ENCODE assay signal across 25 cellular contexts in the genomic region with DNA sequence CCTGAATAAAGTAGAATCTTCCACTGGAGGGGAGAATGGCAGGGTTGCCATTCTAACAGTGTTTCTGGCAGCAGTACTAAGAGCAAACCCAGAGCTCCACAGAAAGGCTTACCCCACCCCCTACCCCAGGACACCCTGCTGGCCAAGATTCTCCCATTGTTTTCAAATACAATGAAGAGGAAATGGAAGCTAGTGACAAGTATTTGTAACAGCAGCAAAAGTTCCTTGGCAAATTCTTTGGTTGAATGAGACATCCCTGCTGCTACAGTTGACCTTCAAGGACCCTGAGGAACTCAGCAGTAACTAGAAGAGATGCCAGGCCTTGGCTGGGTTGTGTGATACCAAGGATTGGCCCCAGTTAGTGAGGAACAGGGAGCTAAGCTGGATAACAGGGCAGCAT.
DNase-seq lines count a peak whose midpoint lies in the region; ATAC-seq and TF ChIP-seq lines count a peak whose summit lies in the region.
"Had no signal": no experiment of that assay in that cellular context is flagged by ENCODE, and none has a peak within 500 bp of the region (broad histone marks: within the 10 kb centered on the region; RNA-seq: fewer than 3 reads in every experiment).

No MANE protein-coding gene starts in this region.

- TF ChIP-seq POLR2A in thyroid gland (IDR thresholded peaks at IDR 0.05), result no peak

- no peak overlapping the region for H3K4me3 Mint-ChIP-seq in endothelial cell (ENCODE audit: unreplicated experiment)
- H3K4me3 Mint-ChIP-seq: activated CD4-positive, alpha-beta memory T cell treated with anti-CD3 and anti-CD28 coated beads for 36 hours; mesothelial cell of epicardium had no signal

- peaks cover 2% of the 10 kb centered on the region for H3K27me3 Mint-ChIP-seq in endothelial cell (ENCODE audit: unreplicated experiment)

- H3K9ac ChIP-seq in HUES6 (ENCODE audit: low read length) (peak overlapping the region; percentile 54), iPS-18a (ENCODE audit: low read length) (peak overlapping the region; percentile 43)

- H3K4me3 ChIP-seq in HUES6 (ENCODE audit: low read depth, low read length) (peak overlapping the region; percentile 39), iPS-18a (ENCODE audit: low read length) (peak overlapping the region; percentile 43), tibial artery (no peak overlapping the region), thyroid gland (replicated peaks in 1 of 3) (no peak overlapping the region)
- H3K4me3 ChIP-seq: left lung had no signal

- no peaks in the 10 kb centered on the region for H3K27me3 ChIP-seq in HUES6 (ENCODE audit: control insufficient read depth, insufficient read depth, low read length)
- no peaks in the 10 kb centered on the region for H3K27me3 ChIP-seq in iPS-18a (ENCODE audit: control insufficient read depth, insufficient read depth, low read length)
- H3K27me3 ChIP-seq in tibial artery, result no peaks in the 10 kb centered on the region
- no peaks in the 10 kb centered on the region for H3K27me3 ChIP-seq in thyroid gland
- H3K27me3 ChIP-seq: left lung had no signal

- no peaks in the 10 kb centered on the region for H3K9me3 Mint-ChIP-seq in endothelial cell (ENCODE audit: unreplicated experiment)
- H3K9me3 Mint-ChIP-seq: activated CD4-positive, alpha-beta memory T cell treated with anti-CD3 and anti-CD28 coated beads for 36 hours; naive B cell had no signal

- peak overlapping the region; percentile 82 for H3K27ac ChIP-seq in HUES6 (ENCODE audit: low read depth, low read length)
- H3K27ac ChIP-seq in iPS-18a (ENCODE audit: low read length), result peak overlapping the region; percentile 70
- H3K27ac ChIP-seq in tibial artery, result no peak overlapping the region
- no peak overlapping the region for H3K27ac ChIP-seq in thyroid gland
- H3K27ac ChIP-seq: C4-2B, left lung had no signal

- intact Hi-C loops in tibial artery (cut with DNase I; ENCODE audit: low total_unique reads) (no loop called here), thyroid gland (cut with DNase I) (no loop called here)

- peak overlapping the region; percentile 94 for H3K27ac Mint-ChIP-seq in endothelial cell (ENCODE audit: unreplicated experiment)
- H3K27ac Mint-ChIP-seq: activated CD4-positive, alpha-beta memory T cell treated with anti-CD3 and anti-CD28 coated beads for 36 hours; mesothelial cell of epicardium; naive B cell had no signal

- ATAC-seq in HG02885 (IDR thresholded peaks at IDR 0.05; ENCODE audit: poor library complexity, unreplicated experiment), result no peak
- ATAC-seq: esophagus mucosa, left lung had no signal

- DNase-seq in endothelial cell (ENCODE audit: low spot score) (peak; percentile 27), retina (peak; percentile 16), tibial artery (no peak), thyroid gland (no peak)
- DNase-seq: activated CD4-positive, alpha-beta memory T cell treated with anti-CD3 and anti-CD28 coated beads for 36 hours; activated CD8-positive, alpha-beta memory T cell treated with anti-CD3 and anti-CD28 coated beads, Interleukin-2, amount 50 U/mL, for 4 hours; activated naive CD4-positive, alpha-beta T cell treated with anti-CD3 and anti-CD28 coated beads, Interleukin-2, amount 50 U/mL, for 16 hours; amniotic stem cell; Caco-2; DMS79; effector memory CD4-positive, alpha-beta T cell; left lung; naive B cell; NCI-H1436 treated with DMSO at 0.1 percent for 48 hours; NCI-H345; occipital lobe; RPMI8226; stimulated activated CD4-positive, alpha-beta T cell treated with anti-CD3 and anti-CD28 coated beads, Interleukin-2, amount 100 ng/mL, for 24 hours; T-helper 1 cell had no signal

- no peaks in the 10 kb centered on the region; the same call in 1 of the 2 replicates for H3K36me3 ChIP-seq in HUES6 (ENCODE audit: control insufficient read depth, insufficient read depth, low read length)
- H3K36me3 ChIP-seq in iPS-18a (ENCODE audit: control insufficient read depth, low read depth, low read length), result no peaks in the 10 kb centered on the region
- H3K36me3 ChIP-seq in tibial artery, result peaks cover 0 to 20% (median 0%) of the 10 kb centered on the region in 3 donors
- H3K36me3 ChIP-seq in thyroid gland, result no peaks in the 10 kb centered on the region

- TF ChIP-seq CTCF in endothelial cell (IDR thresholded peaks at IDR 0.05; ENCODE audit: unreplicated experiment), result no peak
- TF ChIP-seq CTCF in tibial artery (IDR thresholded peaks at IDR 0.05), result no peak
- no peak for TF ChIP-seq CTCF in thyroid gland (IDR thresholded peaks at IDR 0.05)

- H3K36me3 Mint-ChIP-seq in endothelial cell (ENCODE audit: low read depth, unreplicated experiment), result peaks cover 17% of the 10 kb centered on the region
- H3K36me3 Mint-ChIP-seq: activated CD4-positive, alpha-beta memory T cell treated with anti-CD3 and anti-CD28 coated beads for 36 hours; naive B cell had no signal

- H3K9me3 ChIP-seq in HUES6 (ENCODE audit: control insufficient read depth, insufficient read depth, low read depth, low read length) (no peaks in the 10 kb centered on the region), iPS-18a (ENCODE audit: control insufficient read depth, low read depth, low read length) (peaks cover 12% of the 10 kb centered on the region), tibial artery (no peaks in the 10 kb centered on the region), thyroid gland (no peaks in the 10 kb centered on the region)
- H3K9me3 ChIP-seq: Caco-2, left lung had no signal

- H3K4me1 ChIP-seq in HUES6 (ENCODE audit: control insufficient read depth, insufficient read depth, low read length) (peaks cover 31% of the 10 kb centered on the region), iPS-18a (ENCODE audit: control insufficient read depth, low read depth, low read length) (peaks cover 17% of the 10 kb centered on the region), tibial artery (no peaks in the 10 kb centered on the region), thyroid gland (no peaks in the 10 kb centered on the region)
- H3K4me1 ChIP-seq: Caco-2, left lung had no signal

- H3K4me1 Mint-ChIP-seq in endothelial cell (ENCODE audit: unreplicated experiment), result peaks cover 5% of the 10 kb centered on the region
- H3K4me1 Mint-ChIP-seq: mesothelial cell of epicardium, naive B cell had no signal

Comparison
In these comparisons a context has a peak if more than half of its experiments do, and no peak if none do; other contexts are left out.
1. H3K27ac ChIP-seq: peak in HUES6 (single experiment) and iPS-18a (single experiment); none in tibial artery (0 of 2) and thyroid gland (0 of 3).
2. H3K4me3 ChIP-seq: peak in HUES6 (single experiment) and iPS-18a (single experiment); none in tibial artery (0 of 2) and thyroid gland (0 of 3).
3. DNase-seq: peak in endothelial cell (single experiment) and retina (single experiment); none in tibial artery (0 of 2) and thyroid gland (0 of 2).